ENCODE assay signal across 1 cellular context in the genomic region with DNA sequence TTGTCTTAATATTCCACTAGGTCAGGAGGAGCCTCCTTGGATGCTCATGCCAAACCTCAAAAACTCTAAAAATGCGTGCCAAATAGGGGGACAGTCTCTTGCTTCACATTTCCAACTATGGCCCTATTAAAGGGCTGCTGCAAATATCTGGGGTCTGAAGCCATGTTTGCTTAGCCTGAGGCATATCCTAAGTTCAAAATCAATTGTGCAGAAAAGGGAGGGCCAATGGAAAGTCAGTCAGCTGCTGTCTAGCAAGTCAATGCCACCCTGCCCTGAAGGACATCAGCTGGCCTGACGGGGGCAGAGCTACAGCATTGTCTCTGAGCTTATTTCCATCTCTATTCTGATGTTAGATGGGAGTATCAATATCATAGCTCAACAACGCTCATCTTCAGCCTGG.
TF ChIP-seq lines count a peak whose summit lies in the region.

No MANE protein-coding gene starts in this region.

TF ChIP-seq in GM23338, 12 proteins besides CTCF, POLR2A, EP300 and RAD21 (continued from another document):
- TF ChIP-seq, protein P1, sequence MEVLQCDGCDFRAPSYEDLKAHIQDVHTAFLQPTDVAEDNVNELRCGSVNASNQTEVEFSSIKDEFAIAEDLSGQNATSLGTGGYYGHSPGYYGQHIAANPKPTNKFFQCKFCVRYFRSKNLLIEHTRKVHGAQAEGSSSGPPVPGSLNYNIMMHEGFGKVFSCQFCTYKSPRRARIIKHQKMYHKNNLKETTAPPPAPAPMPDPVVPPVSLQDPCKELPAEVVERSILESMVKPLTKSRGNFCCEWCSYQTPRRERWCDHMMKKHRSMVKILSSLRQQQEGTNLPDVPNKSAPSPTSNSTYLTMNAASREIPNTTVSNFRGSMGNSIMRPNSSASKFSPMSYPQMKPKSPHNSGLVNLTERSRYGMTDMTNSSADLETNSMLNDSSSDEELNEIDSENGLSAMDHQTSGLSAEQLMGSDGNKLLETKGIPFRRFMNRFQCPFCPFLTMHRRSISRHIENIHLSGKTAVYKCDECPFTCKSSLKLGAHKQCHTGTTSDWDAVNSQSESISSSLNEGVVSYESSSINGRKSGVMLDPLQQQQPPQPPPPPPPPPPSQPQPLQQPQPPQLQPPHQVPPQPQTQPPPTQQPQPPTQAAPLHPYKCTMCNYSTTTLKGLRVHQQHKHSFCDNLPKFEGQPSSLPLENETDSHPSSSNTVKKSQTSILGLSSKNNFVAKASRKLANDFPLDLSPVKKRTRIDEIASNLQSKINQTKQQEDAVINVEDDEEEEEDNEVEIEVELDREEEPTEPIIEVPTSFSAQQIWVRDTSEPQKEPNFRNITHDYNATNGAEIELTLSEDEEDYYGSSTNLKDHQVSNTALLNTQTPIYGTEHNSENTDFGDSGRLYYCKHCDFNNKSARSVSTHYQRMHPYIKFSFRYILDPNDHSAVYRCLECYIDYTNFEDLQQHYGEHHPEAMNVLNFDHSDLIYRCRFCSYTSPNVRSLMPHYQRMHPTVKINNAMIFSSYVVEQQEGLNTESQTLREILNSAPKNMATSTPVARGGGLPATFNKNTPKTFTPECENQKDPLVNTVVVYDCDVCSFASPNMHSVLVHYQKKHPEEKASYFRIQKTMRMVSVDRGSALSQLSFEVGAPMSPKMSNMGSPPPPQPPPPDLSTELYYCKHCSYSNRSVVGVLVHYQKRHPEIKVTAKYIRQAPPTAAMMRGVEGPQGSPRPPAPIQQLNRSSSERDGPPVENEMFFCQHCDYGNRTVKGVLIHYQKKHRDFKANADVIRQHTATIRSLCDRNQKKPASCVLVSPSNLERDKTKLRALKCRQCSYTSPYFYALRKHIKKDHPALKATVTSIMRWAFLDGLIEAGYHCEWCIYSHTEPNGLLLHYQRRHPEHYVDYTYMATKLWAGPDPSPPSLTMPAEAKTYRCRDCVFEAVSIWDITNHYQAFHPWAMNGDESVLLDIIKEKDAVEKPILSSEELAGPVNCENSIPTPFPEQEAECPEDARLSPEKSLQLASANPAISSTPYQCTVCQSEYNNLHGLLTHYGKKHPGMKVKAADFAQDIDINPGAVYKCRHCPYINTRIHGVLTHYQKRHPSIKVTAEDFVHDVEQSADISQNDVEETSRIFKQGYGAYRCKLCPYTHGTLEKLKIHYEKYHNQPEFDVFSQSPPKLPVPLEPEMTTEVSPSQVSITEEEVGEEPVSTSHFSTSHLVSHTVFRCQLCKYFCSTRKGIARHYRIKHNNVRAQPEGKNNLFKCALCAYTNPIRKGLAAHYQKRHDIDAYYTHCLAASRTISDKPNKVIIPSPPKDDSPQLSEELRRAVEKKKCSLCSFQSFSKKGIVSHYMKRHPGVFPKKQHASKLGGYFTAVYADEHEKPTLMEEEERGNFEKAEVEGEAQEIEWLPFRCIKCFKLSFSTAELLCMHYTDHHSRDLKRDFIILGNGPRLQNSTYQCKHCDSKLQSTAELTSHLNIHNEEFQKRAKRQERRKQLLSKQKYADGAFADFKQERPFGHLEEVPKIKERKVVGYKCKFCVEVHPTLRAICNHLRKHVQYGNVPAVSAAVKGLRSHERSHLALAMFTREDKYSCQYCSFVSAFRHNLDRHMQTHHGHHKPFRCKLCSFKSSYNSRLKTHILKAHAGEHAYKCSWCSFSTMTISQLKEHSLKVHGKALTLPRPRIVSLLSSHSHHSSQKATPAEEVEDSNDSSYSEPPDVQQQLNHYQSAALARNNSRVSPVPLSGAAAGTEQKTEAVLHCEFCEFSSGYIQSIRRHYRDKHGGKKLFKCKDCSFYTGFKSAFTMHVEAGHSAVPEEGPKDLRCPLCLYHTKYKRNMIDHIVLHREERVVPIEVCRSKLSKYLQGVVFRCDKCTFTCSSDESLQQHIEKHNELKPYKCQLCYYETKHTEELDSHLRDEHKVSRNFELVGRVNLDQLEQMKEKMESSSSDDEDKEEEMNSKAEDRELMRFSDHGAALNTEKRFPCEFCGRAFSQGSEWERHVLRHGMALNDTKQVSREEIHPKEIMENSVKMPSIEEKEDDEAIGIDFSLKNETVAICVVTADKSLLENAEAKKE (CRISPR knock-in tag; IDR thresholded peaks at IDR 0.05) = no peak
- TF ChIP-seq JUNB (IDR thresholded peaks at IDR 0.05; ENCODE audit: unreplicated experiment) (no peak), NANOG (IDR thresholded peaks at IDR 0.05; ENCODE audit: borderline replicate concordance) (no peak), ZNF114 (CRISPR knock-in tag; IDR thresholded peaks at IDR 0.05) (no peak), CREB1 (CRISPR knock-in tag; IDR thresholded peaks at IDR 0.05; ENCODE audit: low read depth) (no peak), EZH2 (IDR thresholded peaks at IDR 0.05; ENCODE audit: low read depth, unreplicated experiment) (no peak)
- TF ChIP-seq, protein P2, sequence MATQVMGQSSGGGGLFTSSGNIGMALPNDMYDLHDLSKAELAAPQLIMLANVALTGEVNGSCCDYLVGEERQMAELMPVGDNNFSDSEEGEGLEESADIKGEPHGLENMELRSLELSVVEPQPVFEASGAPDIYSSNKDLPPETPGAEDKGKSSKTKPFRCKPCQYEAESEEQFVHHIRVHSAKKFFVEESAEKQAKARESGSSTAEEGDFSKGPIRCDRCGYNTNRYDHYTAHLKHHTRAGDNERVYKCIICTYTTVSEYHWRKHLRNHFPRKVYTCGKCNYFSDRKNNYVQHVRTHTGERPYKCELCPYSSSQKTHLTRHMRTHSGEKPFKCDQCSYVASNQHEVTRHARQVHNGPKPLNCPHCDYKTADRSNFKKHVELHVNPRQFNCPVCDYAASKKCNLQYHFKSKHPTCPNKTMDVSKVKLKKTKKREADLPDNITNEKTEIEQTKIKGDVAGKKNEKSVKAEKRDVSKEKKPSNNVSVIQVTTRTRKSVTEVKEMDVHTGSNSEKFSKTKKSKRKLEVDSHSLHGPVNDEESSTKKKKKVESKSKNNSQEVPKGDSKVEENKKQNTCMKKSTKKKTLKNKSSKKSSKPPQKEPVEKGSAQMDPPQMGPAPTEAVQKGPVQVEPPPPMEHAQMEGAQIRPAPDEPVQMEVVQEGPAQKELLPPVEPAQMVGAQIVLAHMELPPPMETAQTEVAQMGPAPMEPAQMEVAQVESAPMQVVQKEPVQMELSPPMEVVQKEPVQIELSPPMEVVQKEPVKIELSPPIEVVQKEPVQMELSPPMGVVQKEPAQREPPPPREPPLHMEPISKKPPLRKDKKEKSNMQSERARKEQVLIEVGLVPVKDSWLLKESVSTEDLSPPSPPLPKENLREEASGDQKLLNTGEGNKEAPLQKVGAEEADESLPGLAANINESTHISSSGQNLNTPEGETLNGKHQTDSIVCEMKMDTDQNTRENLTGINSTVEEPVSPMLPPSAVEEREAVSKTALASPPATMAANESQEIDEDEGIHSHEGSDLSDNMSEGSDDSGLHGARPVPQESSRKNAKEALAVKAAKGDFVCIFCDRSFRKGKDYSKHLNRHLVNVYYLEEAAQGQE (IDR thresholded peaks at IDR 0.05; ENCODE audit: unreplicated experiment) = no peak
